In the genomic region with DNA sequence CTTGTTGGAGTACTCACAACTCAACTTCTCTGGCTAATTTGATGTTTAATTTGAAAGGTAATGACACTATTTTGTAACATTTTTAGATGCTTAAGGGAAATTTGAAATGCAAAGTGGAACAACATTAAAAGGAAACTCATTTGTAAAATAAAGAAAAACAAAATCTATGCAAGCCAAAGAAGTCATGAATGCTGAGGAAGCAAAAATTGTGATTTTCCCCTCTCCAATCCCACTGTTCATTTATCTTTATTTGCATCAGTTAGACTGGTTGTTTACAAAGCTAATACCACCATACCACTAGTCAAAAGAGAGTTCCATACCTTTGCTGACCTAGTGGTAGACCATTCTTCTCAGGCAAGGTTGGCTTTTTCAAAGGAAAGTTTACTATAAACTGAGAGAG, we compare ENCODE assay signal across 24 cellular contexts. TPM values are rescaled to one million over a fixed set of nuclear protein-coding genes. Genes with fewer than 3 reads are reported as not detected.
DNase-seq lines count a peak whose midpoint lies in the region; ATAC-seq, FAIRE-seq and TF ChIP-seq lines count a peak whose summit lies in the region.
"Had no signal": no experiment of that assay in that cellular context is flagged by ENCODE, and none has a peak within 500 bp of the region (broad histone marks: within the 10 kb centered on the region; RNA-seq: fewer than 3 reads in every experiment).

No MANE protein-coding gene starts in this region.

- H3K9me3 Mint-ChIP-seq in H9: no peaks in the 10 kb centered on the region; a peak in 1 of 5 replicates
- H3K9me3 Mint-ChIP-seq: dendritic cell treated with granulocyte-macrophage colony-stimulating factor and Interleukin-4, amounts not matched to agents 40 ng/mL and 50 ng/mL, for 4 days; stimulated activated naive CD8-positive, alpha-beta T cell treated with anti-CD3 and anti-CD28 coated beads, Interleukin-15, amount 100 ng/mL, for 72 hours had no signal

- H4K5ac ChIP-seq in H9 (ENCODE audit: insufficient read length, low read depth, low read length): no peak overlapping the region

- no peak overlapping the region for H3K4ac ChIP-seq in H9 (ENCODE audit: low read depth, low read length)

- H4K91ac ChIP-seq in H9 (ENCODE audit: insufficient read length, low read depth, low read length): no peak overlapping the region

- no peak overlapping the region for H3K27ac ChIP-seq in DND-41 (ENCODE audit: low read length)
- no peak overlapping the region for H3K27ac ChIP-seq in H9 (ENCODE audit: insufficient read length, low read depth, low read length)
- peak overlapping the region; percentile 89 for H3K27ac ChIP-seq in VCaP
- no peak overlapping the region for H3K27ac ChIP-seq in keratinocyte (ENCODE audit: control insufficient read depth, insufficient read depth, low read length)
- no peak overlapping the region for H3K27ac ChIP-seq in effector memory CD4-positive, alpha-beta T cell (ENCODE audit: insufficient read depth, low read length, poor library complexity, severe bottlenecking)
- H3K27ac ChIP-seq: epithelial cell of prostate, GM23248 had no signal

- H3K36me3 Mint-ChIP-seq in H9 (ENCODE audit: insufficient read depth in 1 of 3, low read depth in 3 of 3): peaks cover 0 to 3% (median 0%) of the 10 kb centered on the region in 3 experiments; a peak in 1 of 7 replicates

- no peak overlapping the region for H3K4me3 ChIP-seq in DND-41 (ENCODE audit: low read depth in 1 of 2, low read length in 2 of 2)
- H3K4me3 ChIP-seq in keratinocyte (ENCODE audit: control insufficient read depth in 2 of 3, extremely low read depth in 1 of 3, insufficient read depth in 2 of 3, low read depth in 1 of 3, low read length in 3 of 3): no peak overlapping the region
- no peak overlapping the region for H3K4me3 ChIP-seq in effector memory CD4-positive, alpha-beta T cell (ENCODE audit: insufficient read depth, low read depth, low read length, poor library complexity, severe bottlenecking)
- H3K4me3 ChIP-seq: GM23248 had no signal

- H3K36me3 ChIP-seq in DND-41 (ENCODE audit: insufficient read depth, low read length): no peaks in the 10 kb centered on the region
- H3K36me3 ChIP-seq in keratinocyte (ENCODE audit: control insufficient read depth in 2 of 2, extremely low read depth in 1 of 2, insufficient read depth in 2 of 2, low read length in 2 of 2): no peaks in the 10 kb centered on the region
- no peaks in the 10 kb centered on the region for H3K36me3 ChIP-seq in effector memory CD4-positive, alpha-beta T cell (ENCODE audit: control insufficient read depth, insufficient read depth, low read length)

- H3K18ac ChIP-seq in H9 (ENCODE audit: insufficient read length, low read depth, low read length): no peak overlapping the region

- no peak for TF ChIP-seq CTCF in DND-41 (IDR thresholded peaks at IDR 0.05; ENCODE audit: borderline replicate concordance, extremely low read depth, low read length, poor library complexity, severe bottlenecking)
- TF ChIP-seq CTCF in H9 (conservative IDR thresholded peaks at IDR 0.05): no peak
- no peak for TF ChIP-seq CTCF in VCaP (conservative IDR thresholded peaks at IDR 0.05)
- no peak for TF ChIP-seq CTCF in keratinocyte (optimal IDR thresholded peaks at IDR 0.05 in 1 of 3, IDR thresholded peaks at IDR 0.05 in 1 of 3, conservative IDR thresholded peaks at IDR 0.05 in 1 of 3; ENCODE audit: extremely low read depth in 1 of 3, insufficient read depth in 2 of 3, low read length in 3 of 3)

- H4K8ac ChIP-seq in H9 (replicated peaks; ENCODE audit: insufficient read length, low read depth, low read length): no peak overlapping the region

- peaks cover 31% of the 10 kb centered on the region for H3K79me2 ChIP-seq in DND-41 (ENCODE audit: insufficient read depth, low read length)
- peaks cover 10% of the 10 kb centered on the region; the same call in 1 of the 2 replicates for H3K79me2 ChIP-seq in H9 (ENCODE audit: insufficient read depth, low read length)
- no peaks in the 10 kb centered on the region for H3K79me2 ChIP-seq in keratinocyte (ENCODE audit: control insufficient read depth, insufficient read depth, low read length)

- no peak overlapping the region for H3K9ac ChIP-seq in DND-41 (ENCODE audit: low read depth, low read length)
- no peak overlapping the region for H3K9ac ChIP-seq in H9 (ENCODE audit: extremely low read depth, insufficient read length, low read length)
- H3K9ac ChIP-seq in keratinocyte (ENCODE audit: control insufficient read depth, extremely low read depth, insufficient read depth, low read length): no peak overlapping the region
- H3K9ac ChIP-seq: GM23248 had no signal

- ATAC-seq in DND-41 (ENCODE audit: insufficient read depth, low read depth): no peak
- no peak for ATAC-seq in HG03457 (IDR thresholded peaks at IDR 0.05; ENCODE audit: unreplicated experiment)
- ATAC-seq: psoas muscle, T-helper 17 cell had no signal

- H3K4me1 ChIP-seq in DND-41 (ENCODE audit: insufficient read depth, low read length): peaks cover 61% of the 10 kb centered on the region
- no peaks in the 10 kb centered on the region; the same call in 1 of the 2 replicates for H3K4me1 ChIP-seq in H9 (ENCODE audit: insufficient read depth, low read length)
- peaks cover 24% of the 10 kb centered on the region for H3K4me1 ChIP-seq in keratinocyte (ENCODE audit: control insufficient read depth, extremely low read depth, insufficient read depth, low read length)
- H3K4me1 ChIP-seq in effector memory CD4-positive, alpha-beta T cell (ENCODE audit: control insufficient read depth, insufficient read depth, low read length, poor library complexity, severe bottlenecking): peaks cover 3% of the 10 kb centered on the region

- dilution Hi-C loops in keratinocyte (cut with MboI; ENCODE audit: extremely low pct_ligation_motif_present, low sequenced_read_pairs): no loop called here

- peaks cover 33 to 35% of the 10 kb centered on the region in 2 experiments for H3K4me1 Mint-ChIP-seq in H9

- H2AK5ac ChIP-seq in H9 (ENCODE audit: insufficient read length, low read length): no peak overlapping the region

- no peak overlapping the region for H3T11ph ChIP-seq in H9 (ENCODE audit: low read length)

- H2BK12ac ChIP-seq in H9 (ENCODE audit: insufficient read length, low read depth, low read length): no peak overlapping the region

- H3K79me1 ChIP-seq in H9 (ENCODE audit: insufficient read depth, low read depth, low read length, poor library complexity, severe bottlenecking): no peaks in the 10 kb centered on the region

- H3K14ac ChIP-seq in H9 (ENCODE audit: insufficient read depth, low read length): no peak overlapping the region

- no peak overlapping the region for H2BK5ac ChIP-seq in H9 (ENCODE audit: insufficient read length, low read length)

- H3K27me3 Mint-ChIP-seq in H9 (ENCODE audit: low read depth): no peaks in the 10 kb centered on the region

- H2AFZ ChIP-seq in DND-41 (ENCODE audit: low read depth, low read length) (no peak overlapping the region), H9 (ENCODE audit: low read length) (no peak overlapping the region), keratinocyte (ENCODE audit: control insufficient read depth, low read length) (no peak overlapping the region)

- H2BK20ac ChIP-seq in H9 (ENCODE audit: low read depth, low read length, poor library complexity, severe bottlenecking): no peak overlapping the region

- no peaks in the 10 kb centered on the region for H3K9me1 ChIP-seq in keratinocyte (ENCODE audit: control insufficient read depth, extremely low read depth, insufficient read depth, low read length)

- H4K20me1 ChIP-seq in DND-41 (ENCODE audit: insufficient read depth, low read length) (no peaks in the 10 kb centered on the region; the same call in 1 of the 2 replicates), H9 (ENCODE audit: control insufficient read depth, insufficient read depth, insufficient read length) (no peaks in the 10 kb centered on the region), keratinocyte (ENCODE audit: control insufficient read depth, extremely low read depth, insufficient read depth, low read length) (no peaks in the 10 kb centered on the region)

- no peak overlapping the region for H2BK15ac ChIP-seq in H9 (ENCODE audit: low read depth, low read length)

- no peak for DNase-seq in DND-41
- DNase-seq in H9: no peak
- DNase-seq in keratinocyte (ENCODE audit: low read depth, low spot score): no peak
- DNase-seq in D341Med (ENCODE audit: low spot score): no peak
- DNase-seq in effector memory CD4-positive, alpha-beta T cell: no peak
- no peak for DNase-seq in glomerular visceral epithelial cell (ENCODE audit: extremely low spot score)
- DNase-seq: activated CD4-positive, CD25-positive, alpha-beta regulatory T cell; COR-L47; EL; foreskin fibroblast; GM23248; kidney glomerular epithelial cell; mammary epithelial cell; naive B cell; NCI-H1105; NCI-H524 treated with DMSO at 0.1 percent for 48 hours; psoas muscle; stimulated activated naive CD8-positive, alpha-beta T cell treated with anti-CD3 and anti-CD28 coated beads, Interleukin-15, amount 100 ng/mL, for 72 hours; T-helper 17 cell; trophoblast cell had no signal

- peaks cover 11% of the 10 kb centered on the region for H3K23me2 ChIP-seq in H9 (ENCODE audit: insufficient read length, low read depth, low read length, poor library complexity, severe bottlenecking)

- H2BK120ac ChIP-seq in H9 (ENCODE audit: low read depth, low read length, poor library complexity, severe bottlenecking): no peak overlapping the region

- no peak overlapping the region for H3K56ac ChIP-seq in H9 (ENCODE audit: insufficient read length, low read depth, low read length)

- H3K27me3 ChIP-seq in DND-41 (ENCODE audit: insufficient read depth, low read length, poor library complexity) (no peaks in the 10 kb centered on the region), H9 (ENCODE audit: insufficient read depth, low read length) (no peaks in the 10 kb centered on the region), keratinocyte (ENCODE audit: control insufficient read depth, extremely low read depth, insufficient read depth, low read length) (no peaks in the 10 kb centered on the region)
- H3K27me3 ChIP-seq in effector memory CD4-positive, alpha-beta T cell (replicated peaks; ENCODE audit: control insufficient read depth, insufficient read depth, low read length, poor library complexity, severe bottlenecking): peaks cover 6% of the 10 kb centered on the region

- H3K4me3 Mint-ChIP-seq in H9: peak overlapping the region in 1 of 2 experiments; percentile 88; a peak in 3 of 5 replicates
- H3K4me3 Mint-ChIP-seq: dendritic cell treated with granulocyte-macrophage colony-stimulating factor and Interleukin-4, amounts not matched to agents 40 ng/mL and 50 ng/mL, for 4 days had no signal

- H3K23ac ChIP-seq in H9 (ENCODE audit: insufficient read length, low read depth, low read length): no peak overlapping the region

- no peaks in the 10 kb centered on the region for H3K9me3 ChIP-seq in DND-41 (ENCODE audit: insufficient read depth, low read length, severe bottlenecking)
- H3K9me3 ChIP-seq in H9 (ENCODE audit: control insufficient read depth, low read depth, low read length): no peaks in the 10 kb centered on the region
- H3K9me3 ChIP-seq in keratinocyte (ENCODE audit: control insufficient read depth, low read depth, low read length): no peaks in the 10 kb centered on the region
- H3K9me3 ChIP-seq in effector memory CD4-positive, alpha-beta T cell (ENCODE audit: control insufficient read depth, low read length): no peaks in the 10 kb centered on the region
- H3K9me3 ChIP-seq: psoas muscle had no signal

- H3K4me2 ChIP-seq in DND-41 (ENCODE audit: insufficient read depth, low read length) (peak overlapping the region; percentile 98; the same call in 1 of the 2 replicates), H9 (ENCODE audit: insufficient read depth, insufficient read length, low read length) (peak overlapping the region; percentile 53), keratinocyte (ENCODE audit: control insufficient read depth, extremely low read depth, insufficient read depth, low read depth, low read length) (peak overlapping the region; percentile 31)

- no peak for FAIRE-seq in keratinocyte (lab: Jason Lieb, UNC)

- H3K27ac Mint-ChIP-seq in H9: no peak overlapping the region
- H3K27ac Mint-ChIP-seq: naive B cell; stimulated activated naive CD8-positive, alpha-beta T cell treated with anti-CD3 and anti-CD28 coated beads, Interleukin-15, amount 100 ng/mL, for 72 hours; T-helper 17 cell had no signal

RNA-seq across cellular contexts. Expression of a gene that starts 2.2 kb away (rescaled TPM):
- total RNA-seq in H9 (2021): 34.0 and 34.1 TPM in 2 replicates
- polyA plus RNA-seq in keratinocyte: 2.3 to 7.1 TPM (median 5.0 TPM) in 3 replicates
- polyA plus RNA-seq in keratinocyte (2011; ENCODE audit: low read depth): 1.0 TPM
- polyA plus RNA-seq in keratinocyte (2011; cell fraction: cytosol; rRNA removed): 2.0 and 4.2 TPM in 2 replicates
- 5.4 and 6.5 TPM in 2 replicates for polyA plus RNA-seq in keratinocyte (2011; cell fraction: nucleus; rRNA removed)
- 2.1 and 6.6 TPM in 2 replicates for polyA plus RNA-seq in keratinocyte (2012; ENCODE audit: low replicate concordance)
- polyA minus RNA-seq in keratinocyte: 2.7 to 6.1 TPM (median 4.9 TPM) in 3 replicates
- polyA minus RNA-seq in keratinocyte (2011; cell fraction: cytosol; rRNA and poly(A)+ RNA removed): 3.5 TPM
- 2.2 and 8.3 TPM in 2 replicates for polyA minus RNA-seq in keratinocyte (2011; cell fraction: nucleus; rRNA and poly(A)+ RNA removed)

Comparison
In these comparisons a context has a peak if more than half of its experiments do, and no peak if none do; other contexts are left out.
1. H3K4me2 ChIP-seq: peak in every context shown above with its lines; median percentile 98 in DND-41; 53 in H9; 31 in keratinocyte.